ENCODE assay signal across 29 cellular contexts in genomic region chr2:162324953-162325352, GRCh38. TPM values are rescaled to one million over a fixed set of nuclear protein-coding genes. Genes with fewer than 3 reads are reported as not detected.
DNase-seq lines count a peak whose midpoint lies in the region; ATAC-seq, FAIRE-seq and TF ChIP-seq lines count a peak whose summit lies in the region.
"Had no signal": no experiment of that assay in that cellular context is flagged by ENCODE, and none has a peak within 500 bp of the region (broad histone marks: within the 10 kb centered on the region; RNA-seq: fewer than 3 reads in every experiment).

No MANE protein-coding gene starts in this region.

- H3K9ac ChIP-seq in endothelial cell of umbilical vein (replicated peaks; ENCODE audit: extremely low read depth, insufficient read depth, low read length), result no peak overlapping the region
- H3K9ac ChIP-seq: BLaER1 treated with 17β-estradiol and CSF1 and Interleukin-3, amounts not matched to agents 10 nM and 100 nM had no signal

- no peak overlapping the region for H3K4me2 ChIP-seq in endothelial cell of umbilical vein (ENCODE audit: insufficient read depth, low read length)
- H3K4me2 ChIP-seq: A549; BLaER1 treated with 17β-estradiol and CSF1 and Interleukin-3, amounts not matched to agents 10 nM and 100 nM had no signal

- FAIRE-seq in endothelial cell of umbilical vein (lab: Jason Lieb, UNC) (no peak), small intestine (lab: Jason Lieb, UNC) (no peak)
- FAIRE-seq: A549, D721Med, GM12878, GM19239 had no signal

- no peaks in the 10 kb centered on the region for H4K20me1 ChIP-seq in endothelial cell of umbilical vein (replicated peaks; ENCODE audit: control insufficient read depth, extremely low read depth, insufficient read depth, low read length)
- H4K20me1 ChIP-seq: BLaER1 treated with 17β-estradiol and CSF1 and Interleukin-3, amounts not matched to agents 10 nM and 100 nM had no signal

- no peak for DNase-seq in T-helper 2 cell treated with Interferon-gamma antibody and Interleukin-4, amounts not matched to agents 5 μg/mL and 100 μg/mL, for 36 hours (ENCODE audit: low spot score)
- DNase-seq in T-helper 2 cell (no peak), endothelial cell of umbilical vein (ENCODE audit: low read depth, low spot score) (peak; percentile 19), mucosa of descending colon (peak in 1 of 3 donors; percentile 57), small intestine (peak; percentile 54), WTC11 (ENCODE audit: low spot score) (no peak), cardiac septum (ENCODE audit: low spot score) (no peak)
- DNase-seq: AML-193; Caco-2; Calu3; CD4-positive, alpha-beta T cell; CD8-positive, alpha-beta T cell; DMS 273 treated with DMSO at 0.1 percent for 48 hours; DMS153; DMS53; DMS79; DND-41; EL; GDM1 had no signal

- ATAC-seq in mucosa of descending colon (peak; percentile 80), GM21717 (IDR thresholded peaks at IDR 0.05; ENCODE audit: unreplicated experiment) (no peak), WTC11 (no peak)
- ATAC-seq: A549; CD8-positive, alpha-beta T cell; GM12878 had no signal

- H3K4me1 ChIP-seq in endothelial cell of umbilical vein (ENCODE audit: control insufficient read depth, extremely low read depth, insufficient read depth, low read length), result no peaks in the 10 kb centered on the region
- peaks cover 4% of the 10 kb centered on the region for H3K4me1 ChIP-seq in mucosa of descending colon (ENCODE audit: low read depth)
- H3K4me1 ChIP-seq in small intestine (ENCODE audit: control insufficient read depth in 2 of 2, insufficient read depth in 1 of 2, low read depth in 1 of 2, low read length in 1 of 2), result peaks cover 4 to 12% of the 10 kb centered on the region in 2 donors
- H3K4me1 ChIP-seq: A549, Caco-2 had no signal

- H2AFZ ChIP-seq in endothelial cell of umbilical vein (ENCODE audit: low read depth, low read length), result no peak overlapping the region

- H3K36me3 Mint-ChIP-seq in T-helper 2 cell treated with Interferon-gamma antibody and Interleukin-4, amounts not matched to agents 5 μg/mL and 100 μg/mL, for 36 hours (ENCODE audit: low read depth), result no peaks in the 10 kb centered on the region
- peaks cover 10% of the 10 kb centered on the region for H3K36me3 Mint-ChIP-seq in WTC11
- H3K36me3 Mint-ChIP-seq: CD8-positive, alpha-beta T cell had no signal

- no peak overlapping the region for H3K4me3 Mint-ChIP-seq in T-helper 2 cell treated with Interferon-gamma antibody and Interleukin-4, amounts not matched to agents 5 μg/mL and 100 μg/mL, for 36 hours
- no peak overlapping the region for H3K4me3 Mint-ChIP-seq in WTC11
- H3K4me3 Mint-ChIP-seq: B cell; CD4-positive, alpha-beta T cell; CD8-positive, alpha-beta T cell had no signal

- H3K36me3 ChIP-seq in endothelial cell of umbilical vein (ENCODE audit: control insufficient read depth in 2 of 2, extremely low read depth in 1 of 2, insufficient read depth in 2 of 2, low read length in 2 of 2) (no peaks in the 10 kb centered on the region), mucosa of descending colon (ENCODE audit: low read depth) (no peaks in the 10 kb centered on the region), small intestine (ENCODE audit: control insufficient read depth in 2 of 2, insufficient read depth in 2 of 2, low read length in 2 of 2) (no peaks in the 10 kb centered on the region)
- H3K36me3 ChIP-seq: BLaER1 treated with 17β-estradiol and CSF1 and Interleukin-3, amounts not matched to agents 10 nM and 100 nM had no signal

- no peaks in the 10 kb centered on the region for H3K27me3 ChIP-seq in endothelial cell of umbilical vein (ENCODE audit: control insufficient read depth in 2 of 2, insufficient read depth in 2 of 2, low read length in 2 of 2)
- H3K27me3 ChIP-seq in small intestine (ENCODE audit: control insufficient read depth in 2 of 2, insufficient read depth in 2 of 2, low read length in 2 of 2), result no peaks in the 10 kb centered on the region
- H3K27me3 ChIP-seq: BLaER1 treated with 17β-estradiol and CSF1 and Interleukin-3, amounts not matched to agents 10 nM and 100 nM had no signal

- POLR2A ChIA-PET in endothelial cell of umbilical vein (lab: Charles Lee), result no interaction called here
- POLR2A ChIA-PET in WTC11 (lab: Charles Lee), result no interaction called here

- no peaks in the 10 kb centered on the region for H3K9me1 ChIP-seq in endothelial cell of umbilical vein (replicated peaks; ENCODE audit: control insufficient read depth, extremely low read depth, insufficient read depth, low read length)

- H3K4me3 ChIP-seq in endothelial cell of umbilical vein (replicated peaks in 1 of 3; ENCODE audit: insufficient read depth in 1 of 3, low read depth in 1 of 3, low read length in 3 of 3) (no peak overlapping the region), mucosa of descending colon (no peak overlapping the region), small intestine (ENCODE audit: low read depth in 1 of 2, low read length in 2 of 2) (no peak overlapping the region)
- H3K4me3 ChIP-seq: A549; BLaER1 treated with 17β-estradiol and CSF1 and Interleukin-3, amounts not matched to agents 10 nM and 100 nM; GM12878 had no signal

- no peak for TF ChIP-seq POLR2A in endothelial cell of umbilical vein (IDR thresholded peaks at IDR 0.05; ENCODE audit: low read depth, low read length)

- no TSS peak for BruUV-seq in endothelial cell of umbilical vein (replicated peaks; lab: Mats Ljungman, UMichigan)

- TF ChIP-seq CTCF in endothelial cell of umbilical vein (IDR thresholded peaks at IDR 0.05; ENCODE audit: extremely low read depth in 1 of 2, insufficient read depth in 1 of 2, low read depth in 1 of 2, low read length in 2 of 2) (no peak), mucosa of descending colon (IDR thresholded peaks at IDR 0.05) (no peak), WTC11 (IDR thresholded peaks at IDR 0.05) (no peak)

- peak overlapping the region; percentile 5 for H3K27ac Mint-ChIP-seq in T-helper 2 cell treated with Interferon-gamma antibody and Interleukin-4, amounts not matched to agents 5 μg/mL and 100 μg/mL, for 36 hours
- H3K27ac Mint-ChIP-seq in WTC11, result no peak overlapping the region
- H3K27ac Mint-ChIP-seq: B cell; CD4-positive, alpha-beta T cell; CD8-positive, alpha-beta T cell had no signal

- no peaks in the 10 kb centered on the region for H3K9me3 ChIP-seq in endothelial cell of umbilical vein (replicated peaks; ENCODE audit: control insufficient read depth, insufficient read depth, low read length)
- no peaks in the 10 kb centered on the region for H3K9me3 ChIP-seq in mucosa of descending colon
- no peaks in the 10 kb centered on the region for H3K9me3 ChIP-seq in small intestine (ENCODE audit: control insufficient read depth, low read depth)
- H3K9me3 ChIP-seq: A549, Caco-2 had no signal

- dilution Hi-C loops in endothelial cell of umbilical vein (cut with MboI; ENCODE audit: extremely low pct_ligation_motif_present, low sequenced_read_pairs), result no loop called here

- CTCF ChIA-PET in endothelial cell of umbilical vein (lab: Charles Lee), result interaction anchor here (2.1 kb wide), 1 partner anchor 10 kb away, joined by 7 read pairs; no protein-coding TSS in a partner anchor
- CTCF ChIA-PET in WTC11 (lab: Charles Lee), result interaction anchor here (1.2 kb wide), 1 partner anchor 66 kb away, joined by 3 read pairs; no protein-coding TSS in a partner anchor

- no peaks in the 10 kb centered on the region for H3K79me2 ChIP-seq in endothelial cell of umbilical vein (ENCODE audit: control insufficient read depth, insufficient read depth, low read length)

- H3K27ac ChIP-seq in endothelial cell of umbilical vein (ENCODE audit: insufficient read depth, low read depth, low read length) (no peak overlapping the region), small intestine (ENCODE audit: low read depth in 1 of 2, low read length in 1 of 2) (peak overlapping the region in 1 of 2 donors; percentile 34)
- H3K27ac ChIP-seq: 22Rv1; A549; BLaER1 treated with 17β-estradiol and CSF1 and Interleukin-3, amounts not matched to agents 10 nM and 100 nM; C4-2B had no signal

- WGBS in small intestine, 3 donors, result 13 to 65% (median 38%) methylated on average over 1 of the region's 1 CpG

- intact Hi-C loops in endothelial cell of umbilical vein (cut with micrococcal nuclease), result no loop called here
- intact Hi-C loops in mucosa of descending colon (cut with DNase I, micrococcal nuclease), result no loop called here
- intact Hi-C loops in cardiac septum (cut with DNase I), result no loop called here

- H3K4me1 Mint-ChIP-seq in T-helper 2 cell treated with Interferon-gamma antibody and Interleukin-4, amounts not matched to agents 5 μg/mL and 100 μg/mL, for 36 hours (ENCODE audit: low read depth), result peaks cover 7% of the 10 kb centered on the region
- peaks cover 15% of the 10 kb centered on the region for H3K4me1 Mint-ChIP-seq in WTC11

- no peaks in the 10 kb centered on the region for H3K9me3 Mint-ChIP-seq in T-helper 2 cell treated with Interferon-gamma antibody and Interleukin-4, amounts not matched to agents 5 μg/mL and 100 μg/mL, for 36 hours
- H3K9me3 Mint-ChIP-seq in WTC11, result peaks cover 14% of the 10 kb centered on the region
- H3K9me3 Mint-ChIP-seq: CD4-positive, alpha-beta T cell; CD8-positive, alpha-beta T cell had no signal

- H3K27me3 Mint-ChIP-seq in T-helper 2 cell treated with Interferon-gamma antibody and Interleukin-4, amounts not matched to agents 5 μg/mL and 100 μg/mL, for 36 hours (ENCODE audit: low read depth), result no peaks in the 10 kb centered on the region
- H3K27me3 Mint-ChIP-seq in WTC11 (ENCODE audit: low read depth), result no peaks in the 10 kb centered on the region; the same call in none of the 2 replicates
- H3K27me3 Mint-ChIP-seq: B cell; CD4-positive, alpha-beta T cell had no signal

RNA-seq across cellular contexts. Expression of gene IFIH1, which starts 6.5 kb away (rescaled TPM):
- total RNA-seq in endothelial cell of umbilical vein, result 4.7 and 6.9 TPM in 2 replicates
- polyA plus RNA-seq in endothelial cell of umbilical vein, result 1.2 and 1.3 TPM in 2 replicates
- 1.8 and 2.2 TPM in 2 replicates for polyA plus RNA-seq in endothelial cell of umbilical vein (2011; cell fraction: cytosol; rRNA removed)
- polyA plus RNA-seq in endothelial cell of umbilical vein (2011; cell fraction: nucleus; rRNA removed), result 4.5 and 4.6 TPM in 2 replicates
- 4.5 and 5.6 TPM in 2 replicates for polyA plus RNA-seq in endothelial cell of umbilical vein (2012)
- polyA minus RNA-seq in endothelial cell of umbilical vein, result 1.00 and 1.7 TPM in 2 replicates
- polyA minus RNA-seq in endothelial cell of umbilical vein (2011; cell fraction: cytosol; rRNA and poly(A)+ RNA removed), result 1.4 TPM
- 2.8 and 5.4 TPM in 2 replicates for polyA minus RNA-seq in endothelial cell of umbilical vein (2011; cell fraction: nucleus; rRNA and poly(A)+ RNA removed)
- total RNA-seq in mucosa of descending colon, result 10 to 100 TPM; 15.1 to 20.9 (median 18.3) TPM
- 10 to 100 TPM; 11.9 to 20.8 (median 19.2) TPM for polyA plus RNA-seq in small intestine
- total RNA-seq in WTC11 (2021), result 1.3 to 2.3 TPM (median 2.1 TPM) in 3 replicates
- total RNA-seq in cardiac septum, result 4.4 TPM
- total RNA-seq: G401 had no signal

RNA-seq across cellular contexts. Expression of gene GCA, which starts 19.0 kb away (rescaled TPM):
- 6.2 and 10.7 TPM in 2 replicates for total RNA-seq in endothelial cell of umbilical vein
- 9.7 and 11.2 TPM in 2 replicates for polyA plus RNA-seq in endothelial cell of umbilical vein
- polyA plus RNA-seq in endothelial cell of umbilical vein (2011; cell fraction: cytosol; rRNA removed), result 8.9 and 9.0 TPM in 2 replicates
- polyA plus RNA-seq in endothelial cell of umbilical vein (2011; cell fraction: nucleus; rRNA removed), result 14.9 TPM in 2 replicates
- polyA plus RNA-seq in endothelial cell of umbilical vein (2012), result 4.8 and 5.3 TPM in 2 replicates
- 13.2 and 26.2 TPM in 2 replicates for polyA minus RNA-seq in endothelial cell of umbilical vein
- polyA minus RNA-seq in endothelial cell of umbilical vein (2011; cell fraction: cytosol; rRNA and poly(A)+ RNA removed), result not detected
- 5.5 and 7.0 TPM in 2 replicates for polyA minus RNA-seq in endothelial cell of umbilical vein (2011; cell fraction: nucleus; rRNA and poly(A)+ RNA removed)
- total RNA-seq in mucosa of descending colon, result 10 to 100 TPM; 14.1 to 32.8 (median 29.1) TPM
- polyA plus RNA-seq in small intestine, result 10 to 100 TPM; 16.1 to 24.3 (median 23.9) TPM
- 42.1 to 46.2 TPM (median 44.5 TPM) in 3 replicates for total RNA-seq in WTC11 (2021)
- total RNA-seq in cardiac septum, result 7.3 TPM

Comparison
In these comparisons a context has a peak if more than half of its experiments do, and no peak if none do; other contexts are left out.
1. DNase-seq: peak in endothelial cell of umbilical vein (single experiment) and small intestine (single experiment); none in T-helper 2 cell treated with Interferon-gamma antibody and Interleukin-4, amounts not matched to agents 5 μg/mL and 100 μg/mL, for 36 hours (single experiment), T-helper 2 cell (0 of 5), WTC11 (single experiment) and cardiac septum (single experiment).